Comparison of ENCODE assay signal across 23 cellular contexts in the genomic region with DNA sequence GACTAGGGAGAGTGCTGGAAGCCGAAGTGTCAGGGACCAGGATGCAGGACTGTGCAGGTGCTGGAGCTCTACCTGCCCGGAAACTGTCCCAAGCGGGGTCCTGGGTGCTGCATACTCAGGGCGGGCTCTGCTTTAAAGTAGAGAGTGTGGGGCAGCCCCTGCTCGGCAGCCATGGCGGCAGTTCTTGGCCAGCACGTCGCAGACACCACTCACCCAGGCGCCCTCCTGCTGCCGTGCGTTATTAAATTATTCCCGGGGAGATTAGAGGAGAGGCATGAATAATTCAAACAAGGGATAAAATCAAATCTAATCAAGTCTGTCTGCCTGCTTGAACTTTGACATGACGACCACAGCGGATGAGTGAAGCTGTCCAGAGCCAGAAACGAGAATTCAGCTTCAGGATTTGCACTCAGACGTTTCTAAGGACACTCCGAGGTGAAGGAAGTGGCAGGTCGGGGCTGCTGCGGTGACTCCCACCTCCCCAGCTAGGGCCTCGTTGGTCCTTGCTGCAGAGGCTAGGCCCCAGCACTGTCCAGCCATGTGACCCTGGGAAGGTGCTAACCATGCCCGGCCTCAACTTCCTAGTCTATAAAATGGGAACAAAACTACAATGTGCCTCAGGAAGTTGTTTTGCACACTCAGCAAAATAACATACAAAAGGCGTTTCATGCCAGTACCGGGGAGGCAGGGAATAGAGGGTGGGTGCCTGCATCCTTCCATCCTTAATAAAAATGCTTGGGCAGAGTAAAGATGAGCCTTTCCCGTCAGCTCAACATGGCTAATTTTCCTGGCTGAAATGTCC.
DNase-seq lines count a peak whose midpoint lies in the region; ATAC-seq, FAIRE-seq and TF ChIP-seq lines count a peak whose summit lies in the region.
"Had no signal": no experiment of that assay in that cellular context is flagged by ENCODE, and none has a peak within 500 bp of the region (broad histone marks: within the 10 kb centered on the region; RNA-seq: fewer than 3 reads in every experiment).

No MANE protein-coding gene starts in this region.

- TF ChIP-seq CTCF in H1 (IDR thresholded peaks at IDR 0.05; ENCODE audit: control extremely low read depth in 1 of 3, insufficient read depth in 1 of 3, low read depth in 1 of 3, low read length in 3 of 3) (no peak), neural progenitor cell (IDR thresholded peaks at IDR 0.05) (no peak), upper lobe of right lung (IDR thresholded peaks at IDR 0.05) (no peak)

- peaks cover 11% of the 10 kb centered on the region for H3K9me3 Mint-ChIP-seq in neural progenitor cell
- H3K9me3 Mint-ChIP-seq in activated T-helper 2 cell treated with anti-CD3 and anti-CD28 coated beads, Interferon-gamma antibody, Interleukin-2, Interleukin-4, amounts not matched to agents 10 μg/mL and 5 μg/mL and 100 μg/mL, durations not matched to agents 14 hours and 24 hours and 36 hours, result no peaks in the 10 kb centered on the region

- H3K36me3 ChIP-seq in H1 (ENCODE audit: control insufficient read depth in 2 of 4, insufficient read depth in 4 of 4, low read length in 3 of 4) (no peaks in the 10 kb centered on the region), neural progenitor cell (no peaks in the 10 kb centered on the region), upper lobe of right lung (no peaks in the 10 kb centered on the region)
- H3K36me3 ChIP-seq: BLaER1 treated with 17β-estradiol and CSF1 and Interleukin-3, amounts not matched to agents 10 nM and 100 nM had no signal

- H3K4me3 Mint-ChIP-seq in neural progenitor cell, result no peak overlapping the region
- no peak overlapping the region for H3K4me3 Mint-ChIP-seq in activated T-helper 2 cell treated with anti-CD3 and anti-CD28 coated beads, Interferon-gamma antibody, Interleukin-2, Interleukin-4, amounts not matched to agents 10 μg/mL and 5 μg/mL and 100 μg/mL, durations not matched to agents 14 hours and 24 hours and 36 hours (ENCODE audit: low read depth)
- H3K4me3 Mint-ChIP-seq: CD8-positive, alpha-beta T cell had no signal

- 88% methylated on average over 23 of the region's 24 CpGs; no CpG with 5 or more reads in 1 of the 2 experiments for WGBS in H1 (ENCODE audit: extremely low coverage in 1 of 2, insufficient coverage in 1 of 2, insufficient read length in 1 of 2, insufficient replicate concordance in 2 of 2, low coverage in 1 of 2, low lambda C conversion rate in 2 of 2, missing lambda C conversion rate in 1 of 2), 2 experiments

- no peak overlapping the region for H3K14ac ChIP-seq in H1 (ENCODE audit: insufficient read length)

- H4K5ac ChIP-seq in H1 (ENCODE audit: insufficient read length, low read depth, low read length), result no peak overlapping the region

- no peak overlapping the region for H2BK120ac ChIP-seq in H1 (replicated peaks; ENCODE audit: low read depth, low read length)

- no peak for FAIRE-seq in H1 (lab: Jason Lieb, UNC)
- FAIRE-seq: G401.6, GM12892 had no signal

- no peak overlapping the region; the same call in 1 of the 2 replicates for H4K8ac ChIP-seq in H1 (ENCODE audit: extremely low read depth, insufficient read depth, low read length)

- peaks cover 8% of the 10 kb centered on the region for H3K27me3 Mint-ChIP-seq in neural progenitor cell (ENCODE audit: insufficient read depth, low read depth)
- no peaks in the 10 kb centered on the region for H3K27me3 Mint-ChIP-seq in activated T-helper 2 cell treated with anti-CD3 and anti-CD28 coated beads, Interferon-gamma antibody, Interleukin-2, Interleukin-4, amounts not matched to agents 10 μg/mL and 5 μg/mL and 100 μg/mL, durations not matched to agents 14 hours and 24 hours and 36 hours (ENCODE audit: low read depth)

- peaks cover 23% of the 10 kb centered on the region for H3K4me1 Mint-ChIP-seq in neural progenitor cell
- no peaks in the 10 kb centered on the region for H3K4me1 Mint-ChIP-seq in activated T-helper 2 cell treated with anti-CD3 and anti-CD28 coated beads, Interferon-gamma antibody, Interleukin-2, Interleukin-4, amounts not matched to agents 10 μg/mL and 5 μg/mL and 100 μg/mL, durations not matched to agents 14 hours and 24 hours and 36 hours (ENCODE audit: low read depth)

- no peaks in the 10 kb centered on the region for H4K20me1 ChIP-seq in H1 (replicated peaks in 1 of 2; ENCODE audit: control insufficient read depth in 1 of 2, insufficient read depth in 2 of 2, low read length in 2 of 2)
- H4K20me1 ChIP-seq in neural progenitor cell (ENCODE audit: low read depth), result no peaks in the 10 kb centered on the region
- H4K20me1 ChIP-seq: BLaER1 treated with 17β-estradiol and CSF1 and Interleukin-3, amounts not matched to agents 10 nM and 100 nM had no signal

- peak; percentile 99 for DNase-seq in SK-N-DZ (ENCODE audit: low spot score)
- DNase-seq in H1 (ENCODE audit: low read depth in 1 of 2, low spot score in 2 of 2), result no peak
- DNase-seq in neural progenitor cell (ENCODE audit: low spot score), result no peak
- DNase-seq in upper lobe of right lung, result peak; percentile 47
- DNase-seq in activated T-helper 2 cell treated with anti-CD3 and anti-CD28 coated beads, Interferon-gamma antibody, Interleukin-2, Interleukin-4, amounts not matched to agents 10 μg/mL and 5 μg/mL and 100 μg/mL, durations not matched to agents 14 hours and 24 hours and 36 hours (ENCODE audit: low spot score), result no peak
- DNase-seq: ACHN; CD8-positive, alpha-beta T cell; GM23248; HCEC 1CT; MM.1S; NCI-H1092; NCI-H1436; NCI-H1930; NCI-H69; PC-9; RPMI8226; SHP77 had no signal

- H3K4me1 ChIP-seq in H1 (replicated peaks in 1 of 4; ENCODE audit: control insufficient read depth in 3 of 4, insufficient read depth in 4 of 4, low read length in 3 of 4) (no peaks in the 10 kb centered on the region), neural progenitor cell (no peaks in the 10 kb centered on the region), upper lobe of right lung (peaks cover 5% of the 10 kb centered on the region)
- H3K4me1 ChIP-seq: BLaER1 treated with 17β-estradiol and CSF1 and Interleukin-3, amounts not matched to agents 10 nM and 100 nM had no signal

- H3K27ac ChIP-seq in H1 (ENCODE audit: low read depth, low read length) (no peak overlapping the region), neural progenitor cell (no peak overlapping the region), upper lobe of right lung (no peak overlapping the region)
- H3K27ac ChIP-seq: BLaER1 treated with 17β-estradiol and CSF1 and Interleukin-3, amounts not matched to agents 10 nM and 100 nM; GM23248; PC-9; SK-N-MC had no signal

- H3K27me3 ChIP-seq in H1 (replicated peaks in 1 of 4; ENCODE audit: control insufficient read depth in 3 of 4, extremely low read depth in 1 of 4, insufficient read depth in 3 of 4, low read length in 3 of 4) (no peaks in the 10 kb centered on the region; a peak in 1 of 7 replicates), neural progenitor cell (no peaks in the 10 kb centered on the region), upper lobe of right lung (no peaks in the 10 kb centered on the region)
- H3K27me3 ChIP-seq: BLaER1 treated with 17β-estradiol and CSF1 and Interleukin-3, amounts not matched to agents 10 nM and 100 nM had no signal

- H3K79me2 ChIP-seq in H1 (ENCODE audit: control insufficient read depth in 1 of 2, insufficient read depth in 2 of 2, low read length in 2 of 2) (no peaks in the 10 kb centered on the region), neural progenitor cell (ENCODE audit: low read depth) (no peaks in the 10 kb centered on the region)

- H3K56ac ChIP-seq in H1 (replicated peaks; ENCODE audit: insufficient read length, low read depth, low read length), result no peak overlapping the region

- H3K79me1 ChIP-seq in H1 (ENCODE audit: low read depth, low read length), result no peaks in the 10 kb centered on the region

- CTCF ChIA-PET in H1 (lab: Charles Lee; ENCODE audit: partially characterized antibody), result interaction anchor here (0.7 to 1.6 kb wide), 4 partner anchors 15 to 93 kb away, joined by 3 to 6 read pairs (median 3); no protein-coding TSS in a partner anchor

- H2BK20ac ChIP-seq in H1 (ENCODE audit: low read length), result no peak overlapping the region

- H2BK12ac ChIP-seq in H1 (ENCODE audit: low read depth, low read length), result no peak overlapping the region

- H3K4ac ChIP-seq in H1 (replicated peaks; ENCODE audit: insufficient read length, low read depth, low read length), result no peak overlapping the region

- no peak for TF ChIP-seq POLR2A in H1 (IDR thresholded peaks at IDR 0.05; ENCODE audit: control extremely low read depth in 1 of 2, low read depth in 2 of 2, low read length in 2 of 2)

- H2BK15ac ChIP-seq in H1 (ENCODE audit: low read length), result no peak overlapping the region

- H2AK5ac ChIP-seq in H1 (ENCODE audit: low read depth, low read length), result no peak overlapping the region

- H2BK5ac ChIP-seq in H1 (ENCODE audit: low read depth, low read length), result no peak overlapping the region

- H3K9ac ChIP-seq in H1 (replicated peaks in 1 of 4; ENCODE audit: extremely low read depth in 1 of 4, low read depth in 3 of 4, low read length in 3 of 4), result no peak overlapping the region
- H3K9ac ChIP-seq in neural progenitor cell, result no peak overlapping the region
- H3K9ac ChIP-seq: BLaER1 treated with 17β-estradiol and CSF1 and Interleukin-3, amounts not matched to agents 10 nM and 100 nM; GM23248 had no signal

- H3F3A ChIP-seq in neural progenitor cell (ENCODE audit: low read depth), result no peaks in the 10 kb centered on the region

- H4K91ac ChIP-seq in H1 (replicated peaks; ENCODE audit: insufficient read length, low read length), result no peak overlapping the region

- no peak for TF ChIP-seq RAD21 in H1 (IDR thresholded peaks at IDR 0.05 in 1 of 2, conservative IDR thresholded peaks at IDR 0.05 in 1 of 2; ENCODE audit: low read depth in 2 of 2, low read length in 2 of 2)

- H3K4me2 ChIP-seq in H1 (ENCODE audit: insufficient read depth in 1 of 2, low read depth in 2 of 2, low read length in 2 of 2) (no peak overlapping the region), neural progenitor cell (no peak overlapping the region)
- H3K4me2 ChIP-seq: BLaER1 treated with 17β-estradiol and CSF1 and Interleukin-3, amounts not matched to agents 10 nM and 100 nM; PC-9 had no signal

- intact Hi-C loops in upper lobe of right lung (cut with DNase I), result no loop called here
- intact Hi-C loops in activated T-helper 2 cell treated with anti-CD3 and anti-CD28 coated beads, Interferon-gamma antibody, Interleukin-2, Interleukin-4, amounts not matched to agents 10 μg/mL and 5 μg/mL and 100 μg/mL, durations not matched to agents 14 hours and 24 hours and 36 hours (cut with micrococcal nuclease), result no loop called here

- no peaks in the 10 kb centered on the region for H3K23me2 ChIP-seq in H1 (ENCODE audit: low read depth, low read length)

- POLR2A ChIA-PET in H1 (lab: Charles Lee; ENCODE audit: partially characterized antibody), result no interaction called here

- H2AFZ ChIP-seq in H1 (ENCODE audit: low read length) (no peak overlapping the region), neural progenitor cell (replicated peaks) (no peak overlapping the region)
- H2AFZ ChIP-seq: GM23248, PC-9 had no signal

- H3K27ac Mint-ChIP-seq in neural progenitor cell, result peak overlapping the region; percentile 90
- no peak overlapping the region for H3K27ac Mint-ChIP-seq in activated T-helper 2 cell treated with anti-CD3 and anti-CD28 coated beads, Interferon-gamma antibody, Interleukin-2, Interleukin-4, amounts not matched to agents 10 μg/mL and 5 μg/mL and 100 μg/mL, durations not matched to agents 14 hours and 24 hours and 36 hours
- H3K27ac Mint-ChIP-seq: CD8-positive, alpha-beta T cell had no signal

- no peaks in the 10 kb centered on the region for H3K36me3 Mint-ChIP-seq in neural progenitor cell
- H3K36me3 Mint-ChIP-seq in activated T-helper 2 cell treated with anti-CD3 and anti-CD28 coated beads, Interferon-gamma antibody, Interleukin-2, Interleukin-4, amounts not matched to agents 10 μg/mL and 5 μg/mL and 100 μg/mL, durations not matched to agents 14 hours and 24 hours and 36 hours (ENCODE audit: low read depth), result no peaks in the 10 kb centered on the region
- H3K36me3 Mint-ChIP-seq: CD8-positive, alpha-beta T cell had no signal

- no peak for TF ChIP-seq EP300 in H1 (IDR thresholded peaks at IDR 0.05; ENCODE audit: borderline replicate concordance in 1 of 2, low read depth in 2 of 2, low read length in 2 of 2)

- H3K4me3 ChIP-seq in H1 (ENCODE audit: extremely low read depth in 1 of 4, insufficient read depth in 2 of 4, low read depth in 3 of 4, low read length in 4 of 4), result no peak overlapping the region
- no peak overlapping the region for H3K4me3 ChIP-seq in neural progenitor cell
- H3K4me3 ChIP-seq in upper lobe of right lung, result no peak overlapping the region
- H3K4me3 ChIP-seq: BLaER1 treated with 17β-estradiol and CSF1 and Interleukin-3, amounts not matched to agents 10 nM and 100 nM; GM23248; PC-9; SK-N-MC had no signal

- no peak for ATAC-seq in upper lobe of right lung
- ATAC-seq in HG02588 (IDR thresholded peaks at IDR 0.05; ENCODE audit: unreplicated experiment), result no peak
- ATAC-seq in HG02970 (IDR thresholded peaks at IDR 0.05; ENCODE audit: low FRiP score, unreplicated experiment), result no peak
- ATAC-seq: CD8-positive, alpha-beta T cell had no signal

- H3K18ac ChIP-seq in H1 (ENCODE audit: extremely low read depth, low read length), result no peak overlapping the region

- H3K9me3 ChIP-seq in H1 (ENCODE audit: insufficient read depth in 2 of 2, low read depth in 1 of 2, low read length in 1 of 2), result peaks cover 0 to 6% of the 10 kb centered on the region in 2 experiments; a peak in 1 of 4 replicates
- H3K9me3 ChIP-seq in neural progenitor cell (ENCODE audit: low read depth), result no peaks in the 10 kb centered on the region
- H3K9me3 ChIP-seq in upper lobe of right lung, result no peaks in the 10 kb centered on the region

- H3K23ac ChIP-seq in H1 (ENCODE audit: insufficient read length), result no peak overlapping the region

Comparison
In these comparisons a context has a peak if more than half of its experiments do, and no peak if none do; other contexts are left out.
1. DNase-seq: peak in SK-N-DZ (single experiment) and upper lobe of right lung (single experiment); none in H1 (0 of 2), neural progenitor cell (single experiment) and activated T-helper 2 cell treated with anti-CD3 and anti-CD28 coated beads, Interferon-gamma antibody, Interleukin-2, Interleukin-4, amounts not matched to agents 10 μg/mL and 5 μg/mL and 100 μg/mL, durations not matched to agents 14 hours and 24 hours and 36 hours (single experiment).